ENCODE assay signal across 8 cellular contexts in the genomic region with DNA sequence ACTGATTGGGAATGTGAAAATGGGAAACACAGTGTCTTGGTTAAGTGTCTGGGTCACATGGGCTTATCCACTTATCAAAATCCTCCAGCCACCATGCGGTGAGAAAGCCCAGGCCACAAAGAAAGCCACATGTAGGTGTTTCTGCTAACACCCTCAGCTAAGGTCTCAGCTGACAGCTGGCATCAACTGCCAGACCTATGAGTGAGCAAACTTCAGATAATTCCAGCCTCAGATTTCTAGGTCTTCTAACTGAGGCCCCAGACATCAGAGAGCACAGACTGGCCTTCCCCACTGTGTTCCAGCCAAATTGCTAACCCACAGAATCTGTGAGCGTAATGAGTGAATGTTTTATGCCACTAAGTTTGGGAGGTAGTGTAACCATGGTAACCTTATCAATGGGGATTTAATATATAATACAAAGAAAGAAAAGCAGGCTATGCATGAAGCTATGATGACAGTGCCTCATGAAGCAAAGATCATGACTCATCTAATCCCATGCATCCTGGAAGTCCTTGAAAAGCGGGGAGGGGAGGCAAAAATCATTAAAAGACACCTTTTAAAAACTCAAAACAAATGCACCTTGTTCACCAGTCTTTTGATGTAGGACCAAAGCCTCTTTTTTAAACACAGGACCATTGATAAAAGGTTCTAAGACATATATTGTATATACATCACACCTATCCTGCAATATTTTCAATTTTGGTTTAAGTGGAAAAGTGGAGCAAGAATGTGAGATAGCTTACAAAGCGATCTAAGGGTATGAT. TPM values are rescaled to one million over a fixed set of nuclear protein-coding genes. Genes with fewer than 3 reads are reported as not detected.
DNase-seq lines count a peak whose midpoint lies in the region; ATAC-seq and TF ChIP-seq lines count a peak whose summit lies in the region.
"Not testable (repeated sequence)": the region's sequence is repeated elsewhere in the genome, so short reads cannot be mapped to it uniquely, and the experiment has no call there.

No MANE protein-coding gene starts in this region.

- not testable (repeated sequence) for H3K4me3 Mint-ChIP-seq in activated CD8-positive, alpha-beta T cell treated with anti-CD3 and anti-CD28 coated beads for 36 hours

- POLR2A ChIA-PET in activated CD8-positive, alpha-beta T cell treated with anti-CD3 and anti-CD28 coated beads for 36 hours (lab: Charles Lee), result not testable (repeated sequence)

- not testable (repeated sequence) for H4K20me1 ChIP-seq in hepatocyte (ENCODE audit: insufficient read depth, poor library complexity, severe bottlenecking)

- not testable (repeated sequence) for H3K9me2 ChIP-seq in hepatocyte (replicated peaks; ENCODE audit: insufficient read depth)

- H2AFZ ChIP-seq in hepatocyte, result not testable (repeated sequence)

- H3K4me3 ChIP-seq in choroid plexus epithelial cell (ENCODE audit: low read depth, low read length); hepatocyte; retinal pigment epithelial cell (ENCODE audit: low read length): not testable (repeated sequence)

- not testable (repeated sequence) for H3K27me3 ChIP-seq in hepatocyte

- H3K36me3 ChIP-seq in hepatocyte (replicated peaks; ENCODE audit: insufficient read depth, low read depth), result not testable (repeated sequence)

- WGBS in hepatocyte (ENCODE audit: low lambda C conversion rate, missing lambda C conversion rate), result 72% methylated on average over 4 of the region's 4 CpGs

- peak overlapping the region; percentile 45 for H3K27ac Mint-ChIP-seq in activated CD8-positive, alpha-beta T cell treated with anti-CD3 and anti-CD28 coated beads for 36 hours

- TF ChIP-seq CTCF in activated CD8-positive, alpha-beta T cell treated with anti-CD3 and anti-CD28 coated beads for 36 hours (IDR thresholded peaks at IDR 0.05); choroid plexus epithelial cell (conservative IDR thresholded peaks at IDR 0.05; ENCODE audit: low read depth, low read length); hepatocyte (IDR thresholded peaks at IDR 0.05; ENCODE audit: poor library complexity); retinal pigment epithelial cell (conservative IDR thresholded peaks at IDR 0.05; ENCODE audit: low read depth, low read length): not testable (repeated sequence)

- H3K9me3 ChIP-seq in hepatocyte (ENCODE audit: low read depth), result not testable (repeated sequence)

- H3K9me3 Mint-ChIP-seq in activated CD8-positive, alpha-beta T cell treated with anti-CD3 and anti-CD28 coated beads for 36 hours, result not testable (repeated sequence)

- not testable (repeated sequence) for H3K4me1 ChIP-seq in hepatocyte (ENCODE audit: insufficient read depth)

- H3K27me3 Mint-ChIP-seq in activated CD8-positive, alpha-beta T cell treated with anti-CD3 and anti-CD28 coated beads for 36 hours, result not testable (repeated sequence)

- intact Hi-C loops in activated CD8-positive, alpha-beta T cell treated with anti-CD3 and anti-CD28 coated beads for 36 hours (cut with micrococcal nuclease), result not testable (repeated sequence)

- H3K36me3 Mint-ChIP-seq in activated CD8-positive, alpha-beta T cell treated with anti-CD3 and anti-CD28 coated beads for 36 hours (ENCODE audit: low read depth), result peaks cover 13% of the 10 kb centered on the region

- CTCF ChIA-PET in activated CD8-positive, alpha-beta T cell treated with anti-CD3 and anti-CD28 coated beads for 36 hours (lab: Charles Lee), result interaction anchor here (0.6 kb wide), 1 partner anchor 323 kb away, joined by 3 read pairs; no protein-coding TSS in a partner anchor

- H3K4me2 ChIP-seq in hepatocyte, result peak overlapping the region; percentile 8

- H3K79me2 ChIP-seq in hepatocyte, result peaks cover 35% of the 10 kb centered on the region

- ATAC-seq in GM19468 (IDR thresholded peaks at IDR 0.05; ENCODE audit: extremely low read depth, unreplicated experiment) (peak; percentile 74), HG03064 (IDR thresholded peaks at IDR 0.05; ENCODE audit: low read depth, unreplicated experiment) (peak; percentile 75)
- ATAC-seq in activated CD8-positive, alpha-beta T cell treated with anti-CD3 and anti-CD28 coated beads for 36 hours, result peak; percentile 70

- peaks cover 33% of the 10 kb centered on the region for H3K4me1 Mint-ChIP-seq in activated CD8-positive, alpha-beta T cell treated with anti-CD3 and anti-CD28 coated beads for 36 hours (ENCODE audit: low read depth)

- in situ Hi-C loops in Caki2 (cut with HindIII; ENCODE audit: low pct_unique_long_range_greater_than_20kb, low sequenced_read_pairs), result not testable (repeated sequence)

- peak; percentile 26 for DNase-seq in Caki2 (ENCODE audit: low read depth)
- peak; percentile 93 for DNase-seq in NCI-H82 (lab: John Stamatoyannopoulos, UW)
- DNase-seq in activated CD8-positive, alpha-beta T cell treated with anti-CD3 and anti-CD28 coated beads for 36 hours, result peak; percentile 51
- peak; percentile 16 for DNase-seq in choroid plexus epithelial cell (ENCODE audit: low read depth)
- DNase-seq in hepatocyte (ENCODE audit: low spot score), result not testable (repeated sequence)
- peak; percentile 77 for DNase-seq in retinal pigment epithelial cell (ENCODE audit: low read depth)

- peak overlapping the region; percentile 69 for H3K27ac ChIP-seq in hepatocyte

RNA-seq across cellular contexts. Expression of gene NEK3, which starts 28.2 kb away (rescaled TPM):
- 2.1 and 2.3 TPM in 2 replicates for total RNA-seq in Caki2 (2014; rRNA removed; shearing (Covaris generic); ENCODE audit: low replicate concordance)
- 1 to 10 TPM; 1.5 to 1.9 TPM for total RNA-seq in activated CD8-positive, alpha-beta T cell treated with anti-CD3 and anti-CD28 coated beads for 36 hours
- total RNA-seq in hepatocyte, result 11.0 and 11.2 TPM in 2 replicates
- polyA plus RNA-seq in hepatocyte, result 11.0 and 15.3 TPM in 2 replicates

RNA-seq across cellular contexts. Expression of gene NEK5, which starts 58.7 kb away (rescaled TPM):
- 0.07 TPM in 1 of 2 replicates, not detected in the other for total RNA-seq in Caki2 (2014; rRNA removed; shearing (Covaris generic); ENCODE audit: low replicate concordance)
- total RNA-seq in activated CD8-positive, alpha-beta T cell treated with anti-CD3 and anti-CD28 coated beads for 36 hours, result under 1 TPM; 0.11 to 0.16 TPM
- 1.1 and 1.3 TPM in 2 replicates for total RNA-seq in hepatocyte
- polyA plus RNA-seq in hepatocyte, result 1.2 and 1.3 TPM in 2 replicates
